1 cellular context compared by ENCODE assay signal in the genomic region with DNA sequence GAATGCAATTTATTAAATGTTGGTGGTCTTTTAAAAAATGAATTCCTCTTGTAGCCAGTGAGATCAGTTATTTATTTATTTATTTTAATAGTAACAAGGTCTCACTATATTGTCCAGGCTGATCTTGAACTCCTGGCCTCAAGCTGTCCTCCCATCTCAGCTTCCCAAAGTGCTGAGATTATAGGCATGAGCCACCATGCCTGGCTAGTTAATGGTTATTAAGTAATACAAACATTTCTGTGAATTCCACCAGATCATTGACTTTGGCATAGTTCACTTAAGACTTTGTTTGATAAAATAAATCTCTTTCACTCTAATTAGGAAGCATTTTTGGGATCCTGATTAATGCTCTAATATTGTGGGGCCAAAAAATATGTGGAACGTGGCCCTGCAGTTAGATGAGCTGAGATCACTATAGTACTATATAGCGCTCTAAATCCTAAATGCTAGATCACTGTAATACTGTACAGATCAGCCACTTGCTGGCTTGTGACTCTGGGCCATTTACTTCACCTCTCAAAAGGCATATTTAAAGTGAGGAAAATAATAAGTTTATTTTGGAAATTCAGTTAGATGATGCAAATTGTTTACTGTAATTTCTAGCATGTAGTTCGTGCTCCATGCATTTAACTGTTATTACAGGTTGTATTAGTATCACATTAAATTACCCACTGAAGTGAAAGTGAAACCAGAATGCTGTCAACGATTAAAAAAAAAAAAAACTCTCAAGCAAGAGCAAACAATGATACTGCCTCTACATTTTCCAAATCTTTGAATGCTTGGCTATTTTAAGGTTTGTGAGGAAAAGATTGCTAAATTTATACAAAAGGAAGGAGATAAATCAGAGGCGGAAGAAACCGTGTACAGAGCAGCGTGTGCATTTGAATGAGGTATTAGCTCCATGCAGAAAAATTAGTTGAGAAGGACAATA.
A peak's percentile ranks its signal among the peaks of the same experiment; 100 is the strongest.
TF ChIP-seq lines count a peak whose summit lies in the region.

No MANE protein-coding gene starts in this region.

TF ChIP-seq in K562, 482 proteins besides CTCF, POLR2A, EP300 and RAD21:
- TF ChIP-seq CBX3 (IDR thresholded peaks at IDR 0.05; ENCODE audit: borderline replicate concordance in 1 of 2, low read length in 2 of 2) (no peak), SMAD2 (IDR thresholded peaks at IDR 0.05; ENCODE audit: low read depth, low read length) (no peak), ZNF384 (IDR thresholded peaks at IDR 0.05; ENCODE audit: low read depth, low read length) (peak; percentile 66), FOXM1 (IDR thresholded peaks at IDR 0.05; ENCODE audit: low read depth) (peak; percentile 66), FOXM1 (CRISPR knock-in tag; IDR thresholded peaks at IDR 0.05; ENCODE audit: low read depth) (no peak), ZFX (CRISPR knock-in tag; IDR thresholded peaks at IDR 0.05) (no peak)
- TF ChIP-seq, protein P1, sequence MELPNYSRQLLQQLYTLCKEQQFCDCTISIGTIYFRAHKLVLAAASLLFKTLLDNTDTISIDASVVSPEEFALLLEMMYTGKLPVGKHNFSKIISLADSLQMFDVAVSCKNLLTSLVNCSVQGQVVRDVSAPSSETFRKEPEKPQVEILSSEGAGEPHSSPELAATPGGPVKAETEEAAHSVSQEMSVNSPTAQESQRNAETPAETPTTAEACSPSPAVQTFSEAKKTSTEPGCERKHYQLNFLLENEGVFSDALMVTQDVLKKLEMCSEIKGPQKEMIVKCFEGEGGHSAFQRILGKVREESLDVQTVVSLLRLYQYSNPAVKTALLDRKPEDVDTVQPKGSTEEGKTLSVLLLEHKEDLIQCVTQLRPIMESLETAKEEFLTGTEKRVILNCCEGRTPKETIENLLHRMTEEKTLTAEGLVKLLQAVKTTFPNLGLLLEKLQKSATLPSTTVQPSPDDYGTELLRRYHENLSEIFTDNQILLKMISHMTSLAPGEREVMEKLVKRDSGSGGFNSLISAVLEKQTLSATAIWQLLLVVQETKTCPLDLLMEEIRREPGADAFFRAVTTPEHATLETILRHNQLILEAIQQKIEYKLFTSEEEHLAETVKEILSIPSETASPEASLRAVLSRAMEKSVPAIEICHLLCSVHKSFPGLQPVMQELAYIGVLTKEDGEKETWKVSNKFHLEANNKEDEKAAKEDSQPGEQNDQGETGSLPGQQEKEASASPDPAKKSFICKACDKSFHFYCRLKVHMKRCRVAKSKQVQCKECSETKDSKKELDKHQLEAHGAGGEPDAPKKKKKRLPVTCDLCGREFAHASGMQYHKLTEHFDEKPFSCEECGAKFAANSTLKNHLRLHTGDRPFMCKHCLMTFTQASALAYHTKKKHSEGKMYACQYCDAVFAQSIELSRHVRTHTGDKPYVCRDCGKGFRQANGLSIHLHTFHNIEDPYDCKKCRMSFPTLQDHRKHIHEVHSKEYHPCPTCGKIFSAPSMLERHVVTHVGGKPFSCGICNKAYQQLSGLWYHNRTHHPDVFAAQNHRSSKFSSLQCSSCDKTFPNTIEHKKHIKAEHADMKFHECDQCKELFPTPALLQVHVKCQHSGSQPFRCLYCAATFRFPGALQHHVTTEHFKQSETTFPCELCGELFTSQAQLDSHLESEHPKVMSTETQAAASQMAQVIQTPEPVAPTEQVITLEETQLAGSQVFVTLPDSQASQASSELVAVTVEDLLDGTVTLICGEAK (IDR thresholded peaks at IDR 0.05), result peak; percentile 29; the same call in 1 of the 2 replicates
- TF ChIP-seq, protein P1 (CRISPR knock-in tag; IDR thresholded peaks at IDR 0.05), result no peak
- TF ChIP-seq, protein P2, sequence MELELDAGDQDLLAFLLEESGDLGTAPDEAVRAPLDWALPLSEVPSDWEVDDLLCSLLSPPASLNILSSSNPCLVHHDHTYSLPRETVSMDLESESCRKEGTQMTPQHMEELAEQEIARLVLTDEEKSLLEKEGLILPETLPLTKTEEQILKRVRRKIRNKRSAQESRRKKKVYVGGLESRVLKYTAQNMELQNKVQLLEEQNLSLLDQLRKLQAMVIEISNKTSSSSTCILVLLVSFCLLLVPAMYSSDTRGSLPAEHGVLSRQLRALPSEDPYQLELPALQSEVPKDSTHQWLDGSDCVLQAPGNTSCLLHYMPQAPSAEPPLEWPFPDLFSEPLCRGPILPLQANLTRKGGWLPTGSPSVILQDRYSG (tag; conservative IDR thresholded peaks at IDR 0.05; ENCODE audit: low read depth), result 0 out of 2 replicates have a peak, but pooled peaks have one; percentile 37
